In genomic region chr1:55103891-55104290, GRCh38 we compare ENCODE assay signal across 22 cellular contexts.
A peak's percentile ranks its signal among the peaks of the same experiment; 100 is the strongest.
DNase-seq lines count a peak whose midpoint lies in the region; ATAC-seq and TF ChIP-seq lines count a peak whose summit lies in the region.
"Had no signal": no experiment of that assay in that cellular context is flagged by ENCODE, and none has a peak within 500 bp of the region (broad histone marks: within the 10 kb centered on the region; RNA-seq: fewer than 3 reads in every experiment).

No MANE protein-coding gene starts in this region.

- peaks cover 0 to 5% (median 0%) of the 10 kb centered on the region in 12 donors for H3K4me1 ChIP-seq in heart left ventricle
- H3K4me1 ChIP-seq: A549 had no signal

- H3K36me3 ChIP-seq in heart left ventricle: peaks cover 0 to 100% (median 98%) of the 10 kb centered on the region in 9 donors

- peaks cover 39% of the 10 kb centered on the region for H3K36me3 Mint-ChIP-seq in activated CD4-positive, alpha-beta T cell treated with anti-CD3 and anti-CD28 coated beads for 36 hours (ENCODE audit: low read depth)
- peaks cover 44% of the 10 kb centered on the region for H3K36me3 Mint-ChIP-seq in activated CD4-positive, alpha-beta T cell treated with anti-CD3 and anti-CD28 coated beads, Interleukin-2, amount 10 ng/mL, durations not matched to agents 7 days and 5 days (ENCODE audit: low read depth)
- H3K36me3 Mint-ChIP-seq in central memory CD8-positive, alpha-beta T cell (ENCODE audit: insufficient read depth): peaks cover 67% of the 10 kb centered on the region
- peaks cover 100% of the 10 kb centered on the region for H3K36me3 Mint-ChIP-seq in stimulated activated effector memory CD8-positive, alpha-beta T cell treated with anti-CD3 and anti-CD28 coated beads, Interleukin-12 subunit alpha, Interleukin-12 subunit beta, amount 100 ng/mL, for 72 hours

- TF ChIP-seq POLR2A in heart left ventricle (IDR thresholded peaks at IDR 0.05): no peak

- no peaks in the 10 kb centered on the region for H3K27me3 ChIP-seq in heart left ventricle

- POLR2A ChIA-PET in activated CD4-positive, alpha-beta T cell treated with anti-CD3 and anti-CD28 coated beads for 36 hours (lab: Charles Lee): no interaction called here
- POLR2A ChIA-PET in activated CD4-positive, alpha-beta T cell treated with anti-CD3 and anti-CD28 coated beads, Interleukin-2, amount 10 ng/mL, durations not matched to agents 7 days and 5 days (lab: Charles Lee): no interaction called here

- TF ChIP-seq CTCF in heart left ventricle (IDR thresholded peaks at IDR 0.05): no peak

- ATAC-seq in activated CD4-positive, alpha-beta T cell treated with anti-CD3 and anti-CD28 coated beads for 36 hours: peak; percentile 44
- no peak for ATAC-seq in central memory CD8-positive, alpha-beta T cell (replicated peaks; ENCODE audit: extremely low read depth, poor library complexity, severe bottlenecking)
- peak; percentile 43 for ATAC-seq in stimulated activated effector memory CD8-positive, alpha-beta T cell treated with anti-CD3 and anti-CD28 coated beads, Interleukin-12 subunit alpha, Interleukin-12 subunit beta, amount 100 ng/mL, for 72 hours
- ATAC-seq in heart left ventricle (no peak), SK-N-SH treated with all-trans-retinoic acid at 6 μM for 48 hours (no peak)
- ATAC-seq: A549, GM12878, HCT116, HepG2 had no signal

- no peak overlapping the region for H3K27ac Mint-ChIP-seq in activated CD4-positive, alpha-beta T cell treated with anti-CD3 and anti-CD28 coated beads for 36 hours
- no peak overlapping the region for H3K27ac Mint-ChIP-seq in activated CD4-positive, alpha-beta T cell treated with anti-CD3 and anti-CD28 coated beads, Interleukin-2, amount 10 ng/mL, durations not matched to agents 7 days and 5 days
- H3K27ac Mint-ChIP-seq in central memory CD8-positive, alpha-beta T cell (ENCODE audit: low read depth): peak overlapping the region; percentile 23
- peak overlapping the region; percentile 75 for H3K27ac Mint-ChIP-seq in stimulated activated effector memory CD8-positive, alpha-beta T cell treated with anti-CD3 and anti-CD28 coated beads, Interleukin-12 subunit alpha, Interleukin-12 subunit beta, amount 100 ng/mL, for 72 hours
- H3K27ac Mint-ChIP-seq: CD4-positive, alpha-beta T cell; HFFc6 had no signal

- CTCF ChIA-PET in activated CD4-positive, alpha-beta T cell treated with anti-CD3 and anti-CD28 coated beads for 36 hours (lab: Charles Lee): interaction anchor here (1.9 kb wide), 1 partner anchor 82 kb away, joined by 7 read pairs; no protein-coding TSS in a partner anchor
- CTCF ChIA-PET in activated CD4-positive, alpha-beta T cell treated with anti-CD3 and anti-CD28 coated beads, Interleukin-2, amount 10 ng/mL, durations not matched to agents 7 days and 5 days (lab: Charles Lee): interaction anchor here (1.6 to 1.8 kb wide), 2 partner anchors 12 to 24 kb away, joined by 3 to 4 read pairs; no protein-coding TSS in a partner anchor

- intact Hi-C loops in activated CD4-positive, alpha-beta T cell treated with anti-CD3 and anti-CD28 coated beads for 36 hours (cut with DNase I, micrococcal nuclease): no loop called here
- intact Hi-C loops in heart left ventricle (cut with DNase I): no loop called here

- H3K27me3 Mint-ChIP-seq in activated CD4-positive, alpha-beta T cell treated with anti-CD3 and anti-CD28 coated beads for 36 hours: no peaks in the 10 kb centered on the region
- no peaks in the 10 kb centered on the region for H3K27me3 Mint-ChIP-seq in activated CD4-positive, alpha-beta T cell treated with anti-CD3 and anti-CD28 coated beads, Interleukin-2, amount 10 ng/mL, durations not matched to agents 7 days and 5 days
- no peaks in the 10 kb centered on the region for H3K27me3 Mint-ChIP-seq in central memory CD8-positive, alpha-beta T cell
- H3K27me3 Mint-ChIP-seq: CD4-positive, alpha-beta T cell had no signal

- no peak overlapping the region for H3K27ac ChIP-seq in heart left ventricle
- H3K27ac ChIP-seq: 22Rv1, A549, C4-2B had no signal

- no peaks in the 10 kb centered on the region for H3K4me1 Mint-ChIP-seq in activated CD4-positive, alpha-beta T cell treated with anti-CD3 and anti-CD28 coated beads for 36 hours
- no peaks in the 10 kb centered on the region for H3K4me1 Mint-ChIP-seq in activated CD4-positive, alpha-beta T cell treated with anti-CD3 and anti-CD28 coated beads, Interleukin-2, amount 10 ng/mL, durations not matched to agents 7 days and 5 days
- no peaks in the 10 kb centered on the region for H3K4me1 Mint-ChIP-seq in central memory CD8-positive, alpha-beta T cell
- H3K4me1 Mint-ChIP-seq in stimulated activated effector memory CD8-positive, alpha-beta T cell treated with anti-CD3 and anti-CD28 coated beads, Interleukin-12 subunit alpha, Interleukin-12 subunit beta, amount 100 ng/mL, for 72 hours: peaks cover 9% of the 10 kb centered on the region

- H3K4me3 ChIP-seq in heart left ventricle: no peak overlapping the region
- H3K4me3 ChIP-seq: A549, GM12878 had no signal

- H3K9me3 ChIP-seq in heart left ventricle: no peaks in the 10 kb centered on the region
- H3K9me3 ChIP-seq: A549 had no signal

- no peak overlapping the region for H3K4me3 Mint-ChIP-seq in activated CD4-positive, alpha-beta T cell treated with anti-CD3 and anti-CD28 coated beads for 36 hours
- H3K4me3 Mint-ChIP-seq in activated CD4-positive, alpha-beta T cell treated with anti-CD3 and anti-CD28 coated beads, Interleukin-2, amount 10 ng/mL, durations not matched to agents 7 days and 5 days: no peak overlapping the region
- H3K4me3 Mint-ChIP-seq in central memory CD8-positive, alpha-beta T cell: no peak overlapping the region
- H3K4me3 Mint-ChIP-seq in stimulated activated effector memory CD8-positive, alpha-beta T cell treated with anti-CD3 and anti-CD28 coated beads, Interleukin-12 subunit alpha, Interleukin-12 subunit beta, amount 100 ng/mL, for 72 hours: no peak overlapping the region
- H3K4me3 Mint-ChIP-seq: CD4-positive, alpha-beta T cell; HFFc6 had no signal

- no peaks in the 10 kb centered on the region for H3K9me3 Mint-ChIP-seq in activated CD4-positive, alpha-beta T cell treated with anti-CD3 and anti-CD28 coated beads for 36 hours (ENCODE audit: low read depth)
- no peaks in the 10 kb centered on the region for H3K9me3 Mint-ChIP-seq in activated CD4-positive, alpha-beta T cell treated with anti-CD3 and anti-CD28 coated beads, Interleukin-2, amount 10 ng/mL, durations not matched to agents 7 days and 5 days
- no peaks in the 10 kb centered on the region for H3K9me3 Mint-ChIP-seq in central memory CD8-positive, alpha-beta T cell
- H3K9me3 Mint-ChIP-seq in stimulated activated effector memory CD8-positive, alpha-beta T cell treated with anti-CD3 and anti-CD28 coated beads, Interleukin-12 subunit alpha, Interleukin-12 subunit beta, amount 100 ng/mL, for 72 hours: no peaks in the 10 kb centered on the region
- H3K9me3 Mint-ChIP-seq: CD4-positive, alpha-beta T cell; HFFc6 had no signal

- WGBS in heart left ventricle, 4 donors: 95 to 100% (median 98%) methylated on average over 2 of the region's 2 CpGs

- no peak for DNase-seq in activated CD4-positive, alpha-beta T cell treated with anti-CD3 and anti-CD28 coated beads for 36 hours
- no peak for DNase-seq in activated CD4-positive, alpha-beta T cell treated with anti-CD3 and anti-CD28 coated beads, Interleukin-2, amount 10 ng/mL, durations not matched to agents 7 days and 5 days
- DNase-seq in central memory CD8-positive, alpha-beta T cell (ENCODE audit: low spot score in 2 of 2): no peak
- DNase-seq in kidney tubule cell (ENCODE audit: low spot score) (peak; percentile 61), heart left ventricle (no peak), kidney glomerular epithelial cell (lab: John Stamatoyannopoulos, UW) (no peak)
- DNase-seq in stimulated activated effector memory CD8-positive, alpha-beta T cell treated with anti-CD3 and anti-CD28 coated beads, Interleukin-12 subunit alpha, Interleukin-12 subunit beta, amount 100 ng/mL, for 72 hours (ENCODE audit: low spot score in 2 of 2): no peak
- DNase-seq: AML-193; Calu3; CD4-positive, alpha-beta T cell; DND-41; EL; GOT3; H7; HFFc6 had no signal

TF ChIP-seq in SK-N-SH treated with all-trans-retinoic acid at 6 μM for 48 hours, 23 proteins besides CTCF, POLR2A, EP300 and RAD21:
- TF ChIP-seq CREB5 (CRISPR knock-in tag; IDR thresholded peaks at IDR 0.05; ENCODE audit: low read depth) (no peak), GLIS3 (CRISPR knock-in tag; IDR thresholded peaks at IDR 0.05) (no peak), OSR1 (CRISPR knock-in tag; IDR thresholded peaks at IDR 0.05) (no peak), ARNTL (CRISPR knock-in tag; IDR thresholded peaks at IDR 0.05; ENCODE audit: borderline replicate concordance, low read depth) (no peak), ZNF8 (CRISPR knock-in tag; IDR thresholded peaks at IDR 0.05) (no peak), ZFP30 (CRISPR knock-in tag; IDR thresholded peaks at IDR 0.05) (no peak), ESRRG (CRISPR knock-in tag; IDR thresholded peaks at IDR 0.05) (no peak)

Comparison
In these comparisons a context has a peak if more than half of its experiments do, and no peak if none do; other contexts are left out.
1. ATAC-seq: peak in activated CD4-positive, alpha-beta T cell treated with anti-CD3 and anti-CD28 coated beads for 36 hours (single experiment) and stimulated activated effector memory CD8-positive, alpha-beta T cell treated with anti-CD3 and anti-CD28 coated beads, Interleukin-12 subunit alpha, Interleukin-12 subunit beta, amount 100 ng/mL, for 72 hours (single experiment); none in central memory CD8-positive, alpha-beta T cell (single experiment), heart left ventricle (0 of 4) and SK-N-SH treated with all-trans-retinoic acid at 6 μM for 48 hours (single experiment).
2. H3K27ac Mint-ChIP-seq: peak in central memory CD8-positive, alpha-beta T cell (single experiment) and stimulated activated effector memory CD8-positive, alpha-beta T cell treated with anti-CD3 and anti-CD28 coated beads, Interleukin-12 subunit alpha, Interleukin-12 subunit beta, amount 100 ng/mL, for 72 hours (single experiment); none in activated CD4-positive, alpha-beta T cell treated with anti-CD3 and anti-CD28 coated beads for 36 hours (single experiment) and activated CD4-positive, alpha-beta T cell treated with anti-CD3 and anti-CD28 coated beads, Interleukin-2, amount 10 ng/mL, durations not matched to agents 7 days and 5 days (single experiment).